Comparison of ENCODE assay signal across 1 cellular context in the genomic region with DNA sequence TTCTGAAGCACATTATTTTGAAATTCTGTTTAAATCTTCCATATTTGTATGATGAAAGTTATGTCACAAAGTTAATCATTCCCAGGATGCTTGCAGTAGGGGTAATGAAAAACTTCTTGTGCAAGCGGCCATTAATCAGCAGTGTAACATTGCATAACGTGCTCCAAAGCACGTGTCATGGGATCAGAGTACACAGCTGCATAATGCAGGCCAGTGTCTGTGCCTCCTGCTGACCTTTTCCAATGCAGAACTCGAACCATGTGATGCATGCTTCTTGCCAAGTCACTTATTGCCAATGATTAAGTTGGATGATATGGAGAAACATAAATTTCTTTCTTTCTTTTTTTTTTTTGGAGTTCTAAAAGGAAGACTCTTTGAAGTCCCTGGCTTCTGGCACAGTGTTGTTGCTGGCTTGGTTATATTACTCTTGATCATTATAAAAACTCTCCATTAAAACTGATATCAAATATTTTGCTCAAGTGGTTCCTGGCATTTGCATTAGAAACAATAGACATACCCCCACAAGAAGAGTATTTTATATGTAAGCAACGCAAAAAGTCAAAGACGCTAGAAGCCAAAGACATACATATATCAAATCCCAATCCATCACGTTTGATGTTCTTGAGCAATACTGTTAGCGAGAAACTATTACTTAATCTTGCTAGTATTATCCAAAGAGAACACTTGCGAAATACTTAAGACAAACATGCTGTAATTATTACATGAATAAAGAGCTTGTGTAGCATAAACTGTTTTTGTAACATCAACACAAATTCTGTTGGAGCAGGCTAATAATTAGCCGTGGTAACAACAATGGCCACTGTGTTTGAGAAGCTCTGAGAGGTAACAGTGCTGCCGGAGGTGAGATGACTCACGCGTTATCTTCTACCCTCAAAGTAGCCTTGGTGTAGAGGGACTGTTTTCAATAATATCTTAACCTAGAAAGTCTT.
A peak's percentile ranks its signal among the peaks of the same experiment; 100 is the strongest.
TF ChIP-seq lines count a peak whose summit lies in the region.

No MANE protein-coding gene starts in this region.

TF ChIP-seq in liver, 16 proteins besides CTCF, POLR2A, EP300 and RAD21 (continued from another document):
- TF ChIP-seq, protein P1, sequence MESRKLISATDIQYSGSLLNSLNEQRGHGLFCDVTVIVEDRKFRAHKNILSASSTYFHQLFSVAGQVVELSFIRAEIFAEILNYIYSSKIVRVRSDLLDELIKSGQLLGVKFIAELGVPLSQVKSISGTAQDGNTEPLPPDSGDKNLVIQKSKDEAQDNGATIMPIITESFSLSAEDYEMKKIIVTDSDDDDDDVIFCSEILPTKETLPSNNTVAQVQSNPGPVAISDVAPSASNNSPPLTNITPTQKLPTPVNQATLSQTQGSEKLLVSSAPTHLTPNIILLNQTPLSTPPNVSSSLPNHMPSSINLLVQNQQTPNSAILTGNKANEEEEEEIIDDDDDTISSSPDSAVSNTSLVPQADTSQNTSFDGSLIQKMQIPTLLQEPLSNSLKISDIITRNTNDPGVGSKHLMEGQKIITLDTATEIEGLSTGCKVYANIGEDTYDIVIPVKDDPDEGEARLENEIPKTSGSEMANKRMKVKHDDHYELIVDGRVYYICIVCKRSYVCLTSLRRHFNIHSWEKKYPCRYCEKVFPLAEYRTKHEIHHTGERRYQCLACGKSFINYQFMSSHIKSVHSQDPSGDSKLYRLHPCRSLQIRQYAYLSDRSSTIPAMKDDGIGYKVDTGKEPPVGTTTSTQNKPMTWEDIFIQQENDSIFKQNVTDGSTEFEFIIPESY (IDR thresholded peaks at IDR 0.05), result peak; percentile 80
- TF ChIP-seq, protein P2, sequence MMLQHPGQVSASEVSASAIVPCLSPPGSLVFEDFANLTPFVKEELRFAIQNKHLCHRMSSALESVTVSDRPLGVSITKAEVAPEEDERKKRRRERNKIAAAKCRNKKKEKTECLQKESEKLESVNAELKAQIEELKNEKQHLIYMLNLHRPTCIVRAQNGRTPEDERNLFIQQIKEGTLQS (IDR thresholded peaks at IDR 0.05), result peak; percentile 88
- TF ChIP-seq GABPA (IDR thresholded peaks at IDR 0.05 in 1 of 2, conservative IDR thresholded peaks at IDR 0.05 in 1 of 2) (peak in 1 of 2 donors; percentile 25), SP1 (IDR thresholded peaks at IDR 0.05) (peak; percentile 88), FOXA1 (IDR thresholded peaks at IDR 0.05) (peak; percentile 96)
- TF ChIP-seq, protein P3, sequence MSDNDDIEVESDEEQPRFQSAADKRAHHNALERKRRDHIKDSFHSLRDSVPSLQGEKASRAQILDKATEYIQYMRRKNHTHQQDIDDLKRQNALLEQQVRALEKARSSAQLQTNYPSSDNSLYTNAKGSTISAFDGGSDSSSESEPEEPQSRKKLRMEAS (IDR thresholded peaks at IDR 0.05), result peak; percentile 97
